8 cellular contexts compared by ENCODE assay signal in the genomic region with DNA sequence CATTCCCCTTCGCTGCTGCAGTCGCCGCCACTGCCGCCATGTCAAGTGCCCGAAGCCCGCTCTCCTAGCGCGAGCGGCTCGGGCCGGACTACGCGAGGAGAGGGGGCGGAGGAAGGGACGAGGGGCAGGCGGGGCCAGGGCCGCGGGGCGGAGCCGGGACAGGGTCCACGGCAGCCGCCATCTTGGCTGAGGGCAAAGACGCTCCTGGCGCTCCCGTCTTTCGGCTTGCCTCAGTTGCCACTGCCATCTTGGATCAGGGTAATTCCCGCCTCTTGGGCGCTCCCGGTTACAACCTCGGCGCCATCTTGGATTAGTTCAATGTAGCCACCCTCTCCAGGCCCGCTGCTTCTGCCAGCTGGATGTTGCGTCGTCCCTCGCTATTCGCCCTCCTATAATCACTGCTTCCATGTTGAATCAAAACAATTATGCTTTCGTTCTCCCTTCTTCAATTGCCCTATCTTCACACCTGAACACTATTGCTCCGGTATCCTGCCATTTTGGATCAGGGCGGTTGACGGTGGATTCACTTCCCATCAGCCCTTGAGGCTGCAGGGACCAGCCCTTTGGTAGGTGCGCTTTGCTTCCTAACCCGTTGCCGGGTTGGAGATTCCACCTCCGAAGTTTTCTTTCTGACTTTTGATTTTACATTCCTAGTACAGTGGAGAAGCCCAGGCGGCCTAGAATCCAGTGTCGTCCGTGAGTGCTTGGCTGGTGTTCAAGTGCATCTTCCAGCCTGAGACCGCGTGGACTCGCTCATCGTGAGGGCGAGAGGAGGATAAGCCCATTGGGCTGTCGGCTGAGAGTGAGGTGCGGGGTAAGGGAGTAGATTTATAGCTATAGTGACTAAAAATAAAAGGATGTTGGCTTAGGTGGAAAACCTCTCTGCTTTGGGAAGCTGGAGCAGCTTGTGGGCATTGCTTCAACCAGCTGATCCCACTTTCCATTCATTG. TPM values are rescaled to one million over a fixed set of nuclear protein-coding genes. Genes with fewer than 3 reads are reported as not detected.
DNase-seq lines count a peak whose midpoint lies in the region; ATAC-seq and TF ChIP-seq lines count a peak whose summit lies in the region.

A gene with protein sequence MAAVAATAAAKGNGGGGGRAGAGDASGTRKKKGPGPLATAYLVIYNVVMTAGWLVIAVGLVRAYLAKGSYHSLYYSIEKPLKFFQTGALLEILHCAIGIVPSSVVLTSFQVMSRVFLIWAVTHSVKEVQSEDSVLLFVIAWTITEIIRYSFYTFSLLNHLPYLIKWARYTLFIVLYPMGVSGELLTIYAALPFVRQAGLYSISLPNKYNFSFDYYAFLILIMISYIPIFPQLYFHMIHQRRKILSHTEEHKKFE (minus strand): TSS at position 66 of the 950 bp plus-strand sequence. CDS start 26 bp downstream, at position 40.

- DNase-seq in GM13976 (ENCODE audit: low spot score) (peak; percentile 96), NCI-H146 treated with DMSO at 0.1 percent for 48 hours (lab: John Stamatoyannopoulos, UW; ENCODE audit: unreplicated experiment) (peak; percentile 99), amniotic epithelial cell (ENCODE audit: low read depth) (peak; percentile 96), left cardiac atrium (peak; percentile 97), posterior vena cava (ENCODE audit: low spot score) (peak; percentile 98), upper lobe of right lung (peak; percentile 98)

- no peaks in the 10 kb centered on the region for H3K27me3 ChIP-seq in upper lobe of right lung

- TF ChIP-seq CTCF in GM13976 (IDR thresholded peaks at IDR 0.05; ENCODE audit: borderline replicate concordance, control extremely low read depth, extremely low read depth, insufficient read depth, missing control alignments) (no peak), upper lobe of right lung (IDR thresholded peaks at IDR 0.05) (no peak)

- in situ Hi-C loops in GM13976 (cut with MboI; ENCODE audit: low sequenced_read_pairs, unreplicated experiment), result no loop called here

- intact Hi-C loops in T-helper 1 cell treated with Interleukin-12 subunit alpha and Interleukin-12 subunit beta and Interleukin-4 antibody, amounts not matched to agents 30 ng/mL and 1 ng/mL, for 36 hours (cut with micrococcal nuclease), result loop anchor here (1.0 to 10.0 kb wide), 13 partner anchors 376 to 1925 kb away; partner anchors contain the start of genes CCDC14, EAF2, HCLS1 and HEG1
- intact Hi-C loops in left cardiac atrium (cut with DNase I), result no loop called here
- intact Hi-C loops in posterior vena cava (cut with DNase I), result no loop called here
- intact Hi-C loops in upper lobe of right lung (cut with DNase I), result no loop called here

- H3K4me1 ChIP-seq in upper lobe of right lung, result peaks cover 22% of the 10 kb centered on the region

- peak within 1 kb of the TSS; percentile 83 for H3K4me3 ChIP-seq in upper lobe of right lung

- ATAC-seq in HG02870 (IDR thresholded peaks at IDR 0.05; ENCODE audit: unreplicated experiment) (peak; percentile 88), left cardiac atrium (peak; percentile 97 to 98), upper lobe of right lung (peak; percentile 98)

- peaks cover 9% of the 10 kb centered on the region for H3K36me3 ChIP-seq in upper lobe of right lung

- H3K9me3 ChIP-seq in upper lobe of right lung, result no peaks in the 10 kb centered on the region

- peak within 1 kb of the TSS; percentile 96 for H3K27ac ChIP-seq in upper lobe of right lung

RNA-seq across cellular contexts. Expression of the gene that starts here (rescaled TPM):
- total RNA-seq in T-helper 1 cell treated with Interleukin-12 subunit alpha and Interleukin-12 subunit beta and Interleukin-4 antibody, amounts not matched to agents 30 ng/mL and 1 ng/mL, for 36 hours, result 22.8 and 23.6 TPM in 2 replicates
- total RNA-seq in left cardiac atrium, result 10 to 100 TPM; 26.6 to 34.6 TPM
- 10 to 100 TPM; 16.5 to 19.9 TPM for total RNA-seq in posterior vena cava
- total RNA-seq in upper lobe of right lung, result 47.2 TPM

Comparison
In these comparisons a context has a peak if more than half of its experiments do, and no peak if none do; other contexts are left out.
1. Peak in every context shown above with its lines: DNase-seq, ATAC-seq, H3K4me3 ChIP-seq and H3K27ac ChIP-seq.